ENCODE assay signal across 1 cellular context in the genomic region with DNA sequence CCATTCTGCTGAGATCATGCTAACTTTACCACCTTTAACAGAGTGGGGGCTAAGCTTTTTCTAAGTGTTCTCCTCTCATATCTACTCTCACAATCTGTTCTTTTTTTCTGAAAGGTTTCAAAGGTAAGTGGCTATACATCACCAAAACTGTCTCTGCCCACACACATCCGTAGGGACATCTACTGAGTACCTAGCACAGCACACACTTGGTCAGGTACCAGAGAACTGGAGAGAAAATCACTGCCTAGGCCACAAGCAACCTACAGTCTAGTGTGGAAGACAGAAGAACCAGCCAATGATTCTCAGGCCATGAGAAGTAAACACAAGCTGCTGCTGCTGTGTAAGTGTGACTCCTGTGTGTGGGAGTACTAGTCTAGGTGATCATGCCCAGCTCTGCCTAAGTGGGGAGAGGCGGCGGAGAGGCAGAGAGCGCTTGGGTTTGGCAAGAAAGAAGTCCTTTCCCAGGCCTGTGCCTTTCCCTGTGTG.
TF ChIP-seq lines count a peak whose summit lies in the region.

No MANE protein-coding gene starts in this region.

TF ChIP-seq in WTC11, 78 proteins besides CTCF, POLR2A, EP300 and RAD21 (continued from another document):
- TF ChIP-seq, protein P1, sequence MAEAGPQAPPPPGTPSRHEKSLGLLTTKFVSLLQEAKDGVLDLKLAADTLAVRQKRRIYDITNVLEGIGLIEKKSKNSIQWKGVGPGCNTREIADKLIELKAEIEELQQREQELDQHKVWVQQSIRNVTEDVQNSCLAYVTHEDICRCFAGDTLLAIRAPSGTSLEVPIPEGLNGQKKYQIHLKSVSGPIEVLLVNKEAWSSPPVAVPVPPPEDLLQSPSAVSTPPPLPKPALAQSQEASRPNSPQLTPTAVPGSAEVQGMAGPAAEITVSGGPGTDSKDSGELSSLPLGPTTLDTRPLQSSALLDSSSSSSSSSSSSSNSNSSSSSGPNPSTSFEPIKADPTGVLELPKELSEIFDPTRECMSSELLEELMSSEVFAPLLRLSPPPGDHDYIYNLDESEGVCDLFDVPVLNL (CRISPR knock-in tag; IDR thresholded peaks at IDR 0.05; ENCODE audit: borderline replicate concordance, low read depth): no peak
- no peak for TF ChIP-seq NR2C2 (CRISPR knock-in tag; IDR thresholded peaks at IDR 0.05)
- TF ChIP-seq, protein P2, sequence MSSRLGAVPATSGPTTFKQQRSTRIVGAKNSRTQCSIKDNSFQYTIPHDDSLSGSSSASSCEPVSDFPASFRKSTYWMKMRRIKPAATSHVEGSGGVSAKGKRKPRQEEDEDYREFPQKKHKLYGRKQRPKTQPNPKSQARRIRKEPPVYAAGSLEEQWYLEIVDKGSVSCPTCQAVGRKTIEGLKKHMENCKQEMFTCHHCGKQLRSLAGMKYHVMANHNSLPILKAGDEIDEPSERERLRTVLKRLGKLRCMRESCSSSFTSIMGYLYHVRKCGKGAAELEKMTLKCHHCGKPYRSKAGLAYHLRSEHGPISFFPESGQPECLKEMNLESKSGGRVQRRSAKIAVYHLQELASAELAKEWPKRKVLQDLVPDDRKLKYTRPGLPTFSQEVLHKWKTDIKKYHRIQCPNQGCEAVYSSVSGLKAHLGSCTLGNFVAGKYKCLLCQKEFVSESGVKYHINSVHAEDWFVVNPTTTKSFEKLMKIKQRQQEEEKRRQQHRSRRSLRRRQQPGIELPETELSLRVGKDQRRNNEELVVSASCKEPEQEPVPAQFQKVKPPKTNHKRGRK (CRISPR knock-in tag; IDR thresholded peaks at IDR 0.05; ENCODE audit: borderline replicate concordance): no peak
- TF ChIP-seq, protein P3, sequence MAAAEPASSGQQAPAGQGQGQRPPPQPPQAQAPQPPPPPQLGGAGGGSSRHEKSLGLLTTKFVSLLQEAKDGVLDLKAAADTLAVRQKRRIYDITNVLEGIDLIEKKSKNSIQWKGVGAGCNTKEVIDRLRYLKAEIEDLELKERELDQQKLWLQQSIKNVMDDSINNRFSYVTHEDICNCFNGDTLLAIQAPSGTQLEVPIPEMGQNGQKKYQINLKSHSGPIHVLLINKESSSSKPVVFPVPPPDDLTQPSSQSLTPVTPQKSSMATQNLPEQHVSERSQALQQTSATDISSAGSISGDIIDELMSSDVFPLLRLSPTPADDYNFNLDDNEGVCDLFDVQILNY (CRISPR knock-in tag; IDR thresholded peaks at IDR 0.05): no peak
- TF ChIP-seq ZNF317 (CRISPR knock-in tag; IDR thresholded peaks at IDR 0.05; ENCODE audit: borderline replicate concordance, low read depth): no peak
- no peak for TF ChIP-seq ATF1 (CRISPR knock-in tag; IDR thresholded peaks at IDR 0.05)
- TF ChIP-seq EMX1 (CRISPR knock-in tag; IDR thresholded peaks at IDR 0.05): no peak
- TF ChIP-seq, protein P4, sequence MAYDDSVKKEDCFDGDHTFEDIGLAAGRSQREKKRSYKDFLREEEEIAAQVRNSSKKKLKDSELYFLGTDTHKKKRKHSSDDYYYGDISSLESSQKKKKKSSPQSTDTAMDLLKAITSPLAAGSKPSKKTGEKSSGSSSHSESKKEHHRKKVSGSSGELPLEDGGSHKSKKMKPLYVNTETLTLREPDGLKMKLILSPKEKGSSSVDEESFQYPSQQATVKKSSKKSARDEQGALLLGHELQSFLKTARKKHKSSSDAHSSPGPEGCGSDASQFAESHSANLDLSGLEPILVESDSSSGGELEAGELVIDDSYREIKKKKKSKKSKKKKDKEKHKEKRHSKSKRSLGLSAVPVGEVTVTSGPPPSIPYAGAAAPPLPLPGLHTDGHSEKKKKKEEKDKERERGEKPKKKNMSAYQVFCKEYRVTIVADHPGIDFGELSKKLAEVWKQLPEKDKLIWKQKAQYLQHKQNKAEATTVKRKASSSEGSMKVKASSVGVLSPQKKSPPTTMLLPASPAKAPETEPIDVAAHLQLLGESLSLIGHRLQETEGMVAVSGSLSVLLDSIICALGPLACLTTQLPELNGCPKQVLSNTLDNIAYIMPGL (CRISPR knock-in tag; IDR thresholded peaks at IDR 0.05): no peak
- TF ChIP-seq, protein P5, sequence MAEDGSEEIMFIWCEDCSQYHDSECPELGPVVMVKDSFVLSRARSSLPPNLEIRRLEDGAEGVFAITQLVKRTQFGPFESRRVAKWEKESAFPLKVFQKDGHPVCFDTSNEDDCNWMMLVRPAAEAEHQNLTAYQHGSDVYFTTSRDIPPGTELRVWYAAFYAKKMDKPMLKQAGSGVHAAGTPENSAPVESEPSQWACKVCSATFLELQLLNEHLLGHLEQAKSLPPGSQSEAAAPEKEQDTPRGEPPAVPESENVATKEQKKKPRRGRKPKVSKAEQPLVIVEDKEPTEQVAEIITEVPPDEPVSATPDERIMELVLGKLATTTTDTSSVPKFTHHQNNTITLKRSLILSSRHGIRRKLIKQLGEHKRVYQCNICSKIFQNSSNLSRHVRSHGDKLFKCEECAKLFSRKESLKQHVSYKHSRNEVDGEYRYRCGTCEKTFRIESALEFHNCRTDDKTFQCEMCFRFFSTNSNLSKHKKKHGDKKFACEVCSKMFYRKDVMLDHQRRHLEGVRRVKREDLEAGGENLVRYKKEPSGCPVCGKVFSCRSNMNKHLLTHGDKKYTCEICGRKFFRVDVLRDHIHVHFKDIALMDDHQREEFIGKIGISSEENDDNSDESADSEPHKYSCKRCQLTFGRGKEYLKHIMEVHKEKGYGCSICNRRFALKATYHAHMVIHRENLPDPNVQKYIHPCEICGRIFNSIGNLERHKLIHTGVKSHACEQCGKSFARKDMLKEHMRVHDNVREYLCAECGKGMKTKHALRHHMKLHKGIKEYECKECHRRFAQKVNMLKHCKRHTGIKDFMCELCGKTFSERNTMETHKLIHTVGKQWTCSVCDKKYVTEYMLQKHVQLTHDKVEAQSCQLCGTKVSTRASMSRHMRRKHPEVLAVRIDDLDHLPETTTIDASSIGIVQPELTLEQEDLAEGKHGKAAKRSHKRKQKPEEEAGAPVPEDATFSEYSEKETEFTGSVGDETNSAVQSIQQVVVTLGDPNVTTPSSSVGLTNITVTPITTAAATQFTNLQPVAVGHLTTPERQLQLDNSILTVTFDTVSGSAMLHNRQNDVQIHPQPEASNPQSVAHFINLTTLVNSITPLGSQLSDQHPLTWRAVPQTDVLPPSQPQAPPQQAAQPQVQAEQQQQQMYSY (CRISPR knock-in tag; IDR thresholded peaks at IDR 0.05): no peak
- TF ChIP-seq TCF7 (CRISPR knock-in tag; IDR thresholded peaks at IDR 0.05; ENCODE audit: low read depth): no peak
- no peak for TF ChIP-seq TP53 (CRISPR knock-in tag; IDR thresholded peaks at IDR 0.05)
